In genomic region chr4:73662709-73663546, GRCh38 we compare ENCODE assay signal across 9 cellular contexts. TPM values are rescaled to one million over a fixed set of nuclear protein-coding genes. Genes with fewer than 3 reads are reported as not detected.
DNase-seq lines count a peak whose midpoint lies in the region; ATAC-seq, FAIRE-seq and TF ChIP-seq lines count a peak whose summit lies in the region.
"Had no signal": no experiment of that assay in that cellular context is flagged by ENCODE, and none has a peak within 500 bp of the region (broad histone marks: within the 10 kb centered on the region; RNA-seq: fewer than 3 reads in every experiment).

No MANE protein-coding gene starts in this region.

- H3K9me3 ChIP-seq in heart left ventricle: no peaks in the 10 kb centered on the region
- H3K9me3 ChIP-seq in GM12878 (replicated peaks; ENCODE audit: control insufficient read depth, insufficient read depth, low read length): no peaks in the 10 kb centered on the region
- H3K9me3 ChIP-seq in lower lobe of right lung: no peaks in the 10 kb centered on the region

- H3K4me2 ChIP-seq in GM12878 (ENCODE audit: control insufficient read depth, insufficient read depth): no peak overlapping the region

- intact Hi-C loops in heart left ventricle (cut with DNase I) (loop anchor here in 9 of 10 donors (2.0 to 10.0 kb wide), 11 partner anchors 64 to 474 kb away; partner anchors contain the start of gene CXCL1 (in 1 of the 9)), Right ventricle myocardium inferior (cut with DNase I) (loop anchor here (2.0 to 5.0 kb wide), 2 partner anchors 259 to 472 kb away; no protein-coding TSS in a partner anchor), GM12878 (cut with micrococcal nuclease; ENCODE audit: unreplicated experiment) (loop anchor here (1.0 to 10.0 kb wide), 5 partner anchors 201 to 471 kb away; partner anchors contain the start of gene CXCL3), lower lobe of right lung (cut with DNase I) (loop anchor here (10.0 kb wide), 1 partner anchor 472 kb away; no protein-coding TSS in a partner anchor), head of caudate nucleus (cut with DNase I) (no loop called here)

- RAD21 ChIA-PET in GM12878 (lab: Charles Lee; ENCODE audit: unreplicated experiment): interaction anchor here (0.8 to 17.2 kb wide), 9 partner anchors 18 to 473 kb away, joined by 3 to 311 read pairs (median 4); no protein-coding TSS in a partner anchor

- H3K27ac ChIP-seq in heart left ventricle (no peak overlapping the region), GM12878 (ENCODE audit: control insufficient read depth, insufficient read depth) (no peak overlapping the region), lower lobe of right lung (no peak overlapping the region)

- H2AFZ ChIP-seq in GM12878 (ENCODE audit: control insufficient read depth, low read depth, low read length): no peak overlapping the region

- H3K79me2 ChIP-seq in GM12878 (ENCODE audit: control insufficient read depth, insufficient read depth, low read length): no peaks in the 10 kb centered on the region

- no peaks in the 10 kb centered on the region for H3K4me1 ChIP-seq in heart left ventricle
- no peaks in the 10 kb centered on the region for H3K4me1 ChIP-seq in GM12878 (ENCODE audit: control insufficient read depth, insufficient read depth, low read length)
- no peaks in the 10 kb centered on the region for H3K4me1 ChIP-seq in lower lobe of right lung

- peaks cover 19% of the 10 kb centered on the region for H3K4me1 Mint-ChIP-seq in nephron progenitor cell

- ATAC-seq in heart left ventricle: peak in 3 of 4 donors; percentile 51 to 76 (median 61)
- no peak for ATAC-seq in Right ventricle myocardium inferior
- peak; percentile 61 for ATAC-seq in HG03039 (IDR thresholded peaks at IDR 0.05; ENCODE audit: unreplicated experiment)
- ATAC-seq in GM12878: peak; percentile 91
- peak; percentile 70 to 89 for ATAC-seq in lower lobe of right lung

- TF ChIP-seq POLR2A in heart left ventricle (IDR thresholded peaks at IDR 0.05) (no peak), GM12878 (IDR thresholded peaks at IDR 0.05; ENCODE audit: low read depth, low read length) (no peak)

- H3K36me3 ChIP-seq in heart left ventricle (no peaks in the 10 kb centered on the region), GM12878 (ENCODE audit: control insufficient read depth in 2 of 2, insufficient read depth in 2 of 2, low read length in 1 of 2) (no peaks in the 10 kb centered on the region), lower lobe of right lung (no peaks in the 10 kb centered on the region)

- no peak overlapping the region for H3K9ac ChIP-seq in GM12878 (ENCODE audit: control insufficient read depth, insufficient read depth, low read length)

- H3K9me3 Mint-ChIP-seq in nephron progenitor cell: peaks cover 3% of the 10 kb centered on the region
- H3K9me3 Mint-ChIP-seq: dendritic cell treated with granulocyte-macrophage colony-stimulating factor and Interleukin-4, amounts not matched to agents 40 ng/mL and 50 ng/mL, for 4 days had no signal

- DNase-seq in heart left ventricle (no peak), Right ventricle myocardium inferior (ENCODE audit: missing footprints) (no peak), NCI-H2171 (lab: John Stamatoyannopoulos, UW) (peak; percentile 0), GM12878 (ENCODE audit: low read depth, low spot score) (no peak), lower lobe of right lung (no peak), head of caudate nucleus (no peak), nephron progenitor cell (no peak)

- WGBS in heart left ventricle, 4 donors: 23 to 34% (median 32%) methylated on average over 6 of the region's 6 CpGs
- WGBS in GM12878 (ENCODE audit: insufficient coverage, insufficient replicate concordance, low lambda C conversion rate, missing lambda C conversion rate): 0% methylated on average over 6 of the region's 6 CpGs

- H4K20me1 ChIP-seq in GM12878 (ENCODE audit: control insufficient read depth, insufficient read depth): no peaks in the 10 kb centered on the region

- CTCF ChIA-PET in GM12878 (lab: Yijun Ruan, JAX): interaction anchor here (0.8 to 11.0 kb wide), 32 partner anchors 9 to 473 kb away, joined by 3 to 120 read pairs (median 4); no protein-coding TSS in a partner anchor

- no peak overlapping the region for H3K4me3 Mint-ChIP-seq in nephron progenitor cell
- H3K4me3 Mint-ChIP-seq: dendritic cell treated with granulocyte-macrophage colony-stimulating factor and Interleukin-4, amounts not matched to agents 40 ng/mL and 50 ng/mL, for 4 days had no signal

- H3K36me3 Mint-ChIP-seq in nephron progenitor cell (ENCODE audit: low read depth): no peaks in the 10 kb centered on the region

- peak; percentile 55 for TF ChIP-seq RAD21 in GM12878 (IDR thresholded peaks at IDR 0.05; ENCODE audit: insufficient read depth, low read depth, low read length)

- H3K27me3 ChIP-seq in heart left ventricle (no peaks in the 10 kb centered on the region), GM12878 (replicated peaks in 1 of 2; ENCODE audit: control insufficient read depth in 2 of 2, insufficient read depth in 2 of 2, low read length in 1 of 2) (no peaks in the 10 kb centered on the region; a peak in 1 of 4 replicates), lower lobe of right lung (ENCODE audit: low read depth) (no peaks in the 10 kb centered on the region)

- BruUV-seq in GM12878 (replicated peaks; lab: Mats Ljungman, UMichigan): no TSS peak

- no peak for TF ChIP-seq EP300 in GM12878 (IDR thresholded peaks at IDR 0.05; ENCODE audit: borderline replicate concordance in 1 of 2, control insufficient read depth in 1 of 2, low read depth in 2 of 2, low read length in 2 of 2)

- TF ChIP-seq CTCF in heart left ventricle (IDR thresholded peaks at IDR 0.05): peak; percentile 23 to 63 (median 46)
- peak; percentile 27 to 66 (median 48); a peak in 5 of 6 replicates for TF ChIP-seq CTCF in GM12878 (IDR thresholded peaks at IDR 0.05 in 2 of 3, conservative IDR thresholded peaks at IDR 0.05 in 1 of 3; ENCODE audit: control insufficient read depth in 2 of 3, extremely low read depth in 1 of 3, insufficient read depth in 1 of 3, low read depth in 3 of 3, low read length in 3 of 3)
- TF ChIP-seq CTCF in lower lobe of right lung (IDR thresholded peaks at IDR 0.05): peak; percentile 46
- no peak for TF ChIP-seq CTCF in nephron progenitor cell (IDR thresholded peaks at IDR 0.05)

- SMC1A ChIA-PET in GM12878 (lab: Charles Lee; ENCODE audit: uncharacterized antibody, unreplicated experiment): interaction anchor here (0.9 to 11.8 kb wide), 16 partner anchors 8 to 475 kb away, joined by 3 to 112 read pairs (median 5); no protein-coding TSS in a partner anchor

- FAIRE-seq in GM12878 (lab: Jason Lieb, UNC): no peak

- in situ Hi-C loops in GM12878 (cut with MboI): loop anchor here (5.0 kb wide), 1 partner anchor 469 kb away; no protein-coding TSS in a partner anchor

- no peak overlapping the region for H3K27ac Mint-ChIP-seq in nephron progenitor cell
- H3K27ac Mint-ChIP-seq: dendritic cell treated with granulocyte-macrophage colony-stimulating factor and Interleukin-4, amounts not matched to agents 40 ng/mL and 50 ng/mL, for 4 days had no signal

- H3K4me3 ChIP-seq in heart left ventricle (no peak overlapping the region), GM12878 (no peak overlapping the region), lower lobe of right lung (no peak overlapping the region)

- POLR2A ChIA-PET in GM12878 (lab: Charles Lee): interaction anchor here (0.6 kb wide), 1 partner anchor 344 kb away, joined by 3 read pairs; no protein-coding TSS in a partner anchor

- no peaks in the 10 kb centered on the region for H3K27me3 Mint-ChIP-seq in nephron progenitor cell (ENCODE audit: low read depth, poor library complexity)

TF ChIP-seq in GM12878, 131 proteins besides CTCF, POLR2A, EP300 and RAD21 (continues in another document):
- TF ChIP-seq WRNIP1 (IDR thresholded peaks at IDR 0.05; ENCODE audit: borderline replicate concordance, low read depth, low read length): no peak
- TF ChIP-seq EZH2 (IDR thresholded peaks at IDR 0.05; ENCODE audit: borderline replicate concordance, control insufficient read depth, low read depth, low read length): no peak
- no peak for TF ChIP-seq SMARCA5 (IDR thresholded peaks at IDR 0.05)
- no peak for TF ChIP-seq IKZF1 (conservative IDR thresholded peaks at IDR 0.05)
- TF ChIP-seq ATF7 (IDR thresholded peaks at IDR 0.05; ENCODE audit: low read depth): no peak
- TF ChIP-seq TCF7 (IDR thresholded peaks at IDR 0.05; ENCODE audit: borderline replicate concordance): no peak

RNA-seq across cellular contexts. Expression of gene RASSF6, which starts 42.7 kb away (rescaled TPM):
- total RNA-seq in heart left ventricle (under 1 TPM in 1 of 9 donors, not detected in 8; 0.11 TPM), Right ventricle myocardium inferior (not detected), GM12878 (2014; rRNA removed) (0.28 and 0.33 TPM in 2 replicates), GM12878 (2014; rRNA removed; fragmentation: Illumina TruSeq; extraction: Trizol) (0.55 and 0.76 TPM in 2 replicates), GM12878 (2021) (0.43 and 0.62 TPM in 2 replicates), lower lobe of right lung (1.9 TPM)
- polyA plus RNA-seq in heart left ventricle (not detected), GM12878 (2011; rRNA removed) (2.9 and 4.9 TPM in 2 replicates), GM12878 (2014; fragmentation: Illumina TruSeq; extraction: Trizol) (0.57 and 0.74 TPM in 2 replicates), GM12878 (2014; fragmentation: Nextera tagmentation; extraction: Ambion mirVana) (under 1 TPM; 0.35 to 0.40 TPM), GM12878 (2014; rRNA removed) (0.56 and 0.69 TPM in 2 replicates), GM12878 (2016; fragmentation: Nextera tagmentation; extraction: Ambion mirVana) (under 1 TPM; 0.33 to 0.52 TPM)
- 7.9 and 10.8 TPM in 2 replicates for total RNA-seq in GM12878 (2013; cell fraction: nucleolus; rRNA removed)
- 0.50 TPM for polyA plus RNA-seq in GM12878 (2011; ENCODE audit: low read depth)
- polyA plus RNA-seq in GM12878 (2011; cell fraction: cytosol; rRNA removed): 0.93 and 1.3 TPM in 2 replicates
- polyA plus RNA-seq in GM12878 (2011; cell fraction: nucleus; rRNA removed): 2.8 and 3.9 TPM in 2 replicates
- 0.58 and 0.88 TPM in 2 replicates for polyA plus RNA-seq in GM12878 (2012)
- polyA minus RNA-seq in GM12878 (2011; rRNA and poly(A)+ RNA removed): 2.1 TPM in 2 replicates
- polyA minus RNA-seq in GM12878 (2011; cell fraction: cytosol; rRNA and poly(A)+ RNA removed): 1.2 TPM in 2 replicates
- polyA minus RNA-seq in GM12878 (2011; cell fraction: nucleus; rRNA and poly(A)+ RNA removed): 3.5 and 8.0 TPM in 2 replicates
